ENCODE assay signal across 29 cellular contexts in the genomic region with DNA sequence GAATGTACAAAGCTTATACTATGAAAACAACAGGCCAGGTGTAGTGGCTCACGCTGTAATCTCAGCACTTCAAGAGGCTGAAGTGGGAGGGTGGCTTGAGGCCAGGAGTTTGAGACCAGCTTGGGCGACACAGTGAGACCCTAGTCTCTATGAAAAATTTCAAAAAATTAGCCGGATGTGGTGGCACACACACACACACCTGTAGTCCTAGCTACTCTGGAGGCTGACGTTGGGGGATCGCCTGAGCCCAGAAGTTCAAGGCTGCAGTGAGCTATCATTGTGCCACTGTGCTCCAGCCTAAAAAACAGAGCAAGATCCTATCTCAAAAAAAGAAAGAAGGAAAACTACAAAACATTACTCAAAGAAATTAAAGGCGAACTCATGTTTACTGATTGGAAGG. TPM values are rescaled to one million over a fixed set of nuclear protein-coding genes. Genes with fewer than 3 reads are reported as not detected.
DNase-seq lines count a peak whose midpoint lies in the region; ATAC-seq lines count a peak whose summit lies in the region.
"Had no signal": no experiment of that assay in that cellular context is flagged by ENCODE, and none has a peak within 500 bp of the region (broad histone marks: within the 10 kb centered on the region; RNA-seq: fewer than 3 reads in every experiment).

No MANE protein-coding gene starts in this region.

- no peak overlapping the region for H3K4me3 ChIP-seq in CD8-positive, alpha-beta memory T cell (ENCODE audit: low read length)
- H3K4me3 ChIP-seq in GM23248: no peak overlapping the region
- H3K4me3 ChIP-seq: coronary artery, heart left ventricle, K562, tibial nerve had no signal

- POLR2A ChIA-PET in CD8-positive, alpha-beta memory T cell (lab: Charles Lee): no interaction called here

- no peak overlapping the region for H3K9ac ChIP-seq in GM23248

- DNase-seq in NCI-H1436 (lab: John Stamatoyannopoulos, UW): peak; percentile 2
- no peak for DNase-seq in NCI-H1436 treated with DMSO at 0.1 percent for 48 hours (lab: John Stamatoyannopoulos, UW)
- DNase-seq in CD8-positive, alpha-beta memory T cell: no peak
- DNase-seq in NCI-H1105 treated with DMSO at 0.1 percent for 48 hours (lab: John Stamatoyannopoulos, UW): peak; percentile 70
- DNase-seq in central memory CD8-positive, alpha-beta T cell (ENCODE audit: low spot score in 2 of 2): no peak
- DNase-seq in NCI-H774 (lab: John Stamatoyannopoulos, UW): no peak
- DNase-seq in GM23248: no peak
- DNase-seq: activated CD4-positive, alpha-beta T cell treated with anti-CD3 and anti-CD28 coated beads for 36 hours; activated CD8-positive, alpha-beta memory T cell treated with anti-CD3 and anti-CD28 coated beads for 24 hours; aorta; foreskin fibroblast; heart left ventricle; kidney; midbrain; MM.1S; natural killer cell; NCI-H1694; NCI-H226; NCI-H748 treated with DMSO at 0.1 percent for 48 hours; OCI-M1 had no signal

- in situ Hi-C loops in GM23248 (cut with MboI): no loop called here

- 96% methylated on average over 6 of the region's 6 CpGs for WGBS in GM23248 (ENCODE audit: low coverage in 1 of 2, low lambda C conversion rate in 2 of 2, missing lambda C conversion rate in 2 of 2), 2 experiments

- peaks cover 100% of the 10 kb centered on the region for H3K79me2 ChIP-seq in GM23248 (ENCODE audit: insufficient read depth)

- no peaks in the 10 kb centered on the region for H4K20me1 ChIP-seq in GM23248 (ENCODE audit: insufficient read depth)

- no peaks in the 10 kb centered on the region for H3K9me3 Mint-ChIP-seq in CD8-positive, alpha-beta memory T cell
- no peaks in the 10 kb centered on the region for H3K9me3 Mint-ChIP-seq in central memory CD8-positive, alpha-beta T cell
- H3K9me3 Mint-ChIP-seq: natural killer cell; T-helper 2 cell treated with Interferon-gamma antibody and Interleukin-4, amounts not matched to agents 5 μg/mL and 100 μg/mL, for 36 hours had no signal

- H3K36me3 ChIP-seq in CD8-positive, alpha-beta memory T cell (ENCODE audit: insufficient read depth, low read length): no peaks in the 10 kb centered on the region
- no peaks in the 10 kb centered on the region for H3K36me3 ChIP-seq in GM23248 (ENCODE audit: low read depth)
- H3K36me3 ChIP-seq: heart left ventricle, tibial nerve had no signal

- no peak overlapping the region for H3K27ac ChIP-seq in CD8-positive, alpha-beta memory T cell (ENCODE audit: low read depth, low read length)
- no peak overlapping the region for H3K27ac ChIP-seq in GM23248
- H3K27ac ChIP-seq: 22Rv1, C4-2B, coronary artery, heart left ventricle, tibial nerve had no signal

- peaks cover 61% of the 10 kb centered on the region for H3K4me1 ChIP-seq in CD8-positive, alpha-beta memory T cell (ENCODE audit: insufficient read depth, low read length)
- peaks cover 9% of the 10 kb centered on the region for H3K4me1 ChIP-seq in GM23248 (ENCODE audit: insufficient read depth)

- CTCF ChIA-PET in CD8-positive, alpha-beta memory T cell (lab: Charles Lee): no interaction called here

- H3F3A ChIP-seq in GM23248 (ENCODE audit: insufficient read depth): peaks cover 3% of the 10 kb centered on the region; the same call in 1 of the 2 replicates

- H3K4me2 ChIP-seq in GM23248 (ENCODE audit: unreplicated experiment): no peak overlapping the region

- H3K27me3 Mint-ChIP-seq in CD8-positive, alpha-beta memory T cell: peaks cover 0 to 2% of the 10 kb centered on the region in 2 donors
- H3K27me3 Mint-ChIP-seq in central memory CD8-positive, alpha-beta T cell: no peaks in the 10 kb centered on the region
- H3K27me3 Mint-ChIP-seq: activated CD4-positive, alpha-beta T cell treated with anti-CD3 and anti-CD28 coated beads for 36 hours had no signal

- H3K36me3 Mint-ChIP-seq in CD8-positive, alpha-beta memory T cell: peaks cover 0 to 3% (median 1%) of the 10 kb centered on the region in 3 donors
- H3K36me3 Mint-ChIP-seq in central memory CD8-positive, alpha-beta T cell (ENCODE audit: insufficient read depth): peaks cover 2% of the 10 kb centered on the region
- H3K36me3 Mint-ChIP-seq: natural killer cell had no signal

- H3K27ac Mint-ChIP-seq in CD8-positive, alpha-beta memory T cell: peak overlapping the region in 7 of 8 donors; percentile 33 to 96 (median 64)
- peak overlapping the region; percentile 86 for H3K27ac Mint-ChIP-seq in central memory CD8-positive, alpha-beta T cell (ENCODE audit: low read depth)
- H3K27ac Mint-ChIP-seq: natural killer cell; T-helper 2 cell treated with Interferon-gamma antibody and Interleukin-4, amounts not matched to agents 5 μg/mL and 100 μg/mL, for 36 hours had no signal

- H3K9me3 ChIP-seq in CD8-positive, alpha-beta memory T cell (ENCODE audit: low read length): no peaks in the 10 kb centered on the region
- no peaks in the 10 kb centered on the region for H3K9me3 ChIP-seq in GM23248 (ENCODE audit: low read depth)
- H3K9me3 ChIP-seq: heart left ventricle, tibial nerve had no signal

- peaks cover 86 to 97% (median 95%) of the 10 kb centered on the region in 3 donors for H3K4me1 Mint-ChIP-seq in CD8-positive, alpha-beta memory T cell
- peaks cover 81% of the 10 kb centered on the region for H3K4me1 Mint-ChIP-seq in central memory CD8-positive, alpha-beta T cell

- ATAC-seq in central memory CD8-positive, alpha-beta T cell (replicated peaks; ENCODE audit: extremely low read depth, poor library complexity, severe bottlenecking): no peak
- no peak for ATAC-seq in HG03571 (IDR thresholded peaks at IDR 0.05; ENCODE audit: unreplicated experiment)
- ATAC-seq: activated CD4-positive, alpha-beta T cell treated with anti-CD3 and anti-CD28 coated beads for 36 hours; esophagus mucosa; HCT116; heart left ventricle; K562; natural killer cell had no signal

- H3K9me2 ChIP-seq in GM23248 (ENCODE audit: insufficient read depth): no peaks in the 10 kb centered on the region

- peak overlapping the region in 6 of 7 donors; percentile 3 to 68 (median 32) for H3K4me3 Mint-ChIP-seq in CD8-positive, alpha-beta memory T cell
- peak overlapping the region; percentile 43 for H3K4me3 Mint-ChIP-seq in central memory CD8-positive, alpha-beta T cell
- H3K4me3 Mint-ChIP-seq: activated CD4-positive, alpha-beta T cell treated with anti-CD3 and anti-CD28 coated beads for 36 hours; natural killer cell; T-helper 2 cell treated with Interferon-gamma antibody and Interleukin-4, amounts not matched to agents 5 μg/mL and 100 μg/mL, for 36 hours had no signal

- no peaks in the 10 kb centered on the region for H3K27me3 ChIP-seq in CD8-positive, alpha-beta memory T cell (ENCODE audit: insufficient read depth, low read length, poor library complexity, severe bottlenecking)
- no peaks in the 10 kb centered on the region for H3K27me3 ChIP-seq in GM23248 (replicated peaks; ENCODE audit: insufficient read depth)
- H3K27me3 ChIP-seq: heart left ventricle, tibial nerve had no signal

- H2AFZ ChIP-seq in GM23248: no peak overlapping the region

RNA-seq across cellular contexts. Expression of a gene that starts 7.3 kb away (rescaled TPM):
- total RNA-seq in CD8-positive, alpha-beta memory T cell: 10 to 100 TPM; 42.6 to 46.1 TPM
- 57.2 TPM for polyA plus RNA-seq in CD8-positive, alpha-beta memory T cell
- total RNA-seq in GM23248 (2014; rRNA removed; shearing (Covaris generic)): 15.3 and 15.5 TPM in 2 replicates
- 21.5 and 24.7 TPM in 2 replicates for polyA plus RNA-seq in GM23248 (2016; fragmentation: Nextera tagmentation; extraction: Ambion mirVana)

RNA-seq across cellular contexts. Expression of a gene that starts 48.3 kb away (rescaled TPM):
- total RNA-seq in CD8-positive, alpha-beta memory T cell: 10 to 100 TPM; 21.3 to 25.2 TPM
- 18.0 TPM for polyA plus RNA-seq in CD8-positive, alpha-beta memory T cell
- 3.2 and 7.3 TPM in 2 replicates for total RNA-seq in GM23248 (2014; rRNA removed; shearing (Covaris generic))
- 6.1 and 6.2 TPM in 2 replicates for polyA plus RNA-seq in GM23248 (2016; fragmentation: Nextera tagmentation; extraction: Ambion mirVana)

Comparison
In these comparisons a context has a peak if more than half of its experiments do, and no peak if none do; other contexts are left out.
1. DNase-seq: peak in NCI-H1436 (single experiment) and NCI-H1105 treated with DMSO at 0.1 percent for 48 hours (single experiment); none in NCI-H1436 treated with DMSO at 0.1 percent for 48 hours (single experiment), CD8-positive, alpha-beta memory T cell (0 of 5), central memory CD8-positive, alpha-beta T cell (0 of 2), NCI-H774 (single experiment) and GM23248 (single experiment).